In the genomic region with DNA sequence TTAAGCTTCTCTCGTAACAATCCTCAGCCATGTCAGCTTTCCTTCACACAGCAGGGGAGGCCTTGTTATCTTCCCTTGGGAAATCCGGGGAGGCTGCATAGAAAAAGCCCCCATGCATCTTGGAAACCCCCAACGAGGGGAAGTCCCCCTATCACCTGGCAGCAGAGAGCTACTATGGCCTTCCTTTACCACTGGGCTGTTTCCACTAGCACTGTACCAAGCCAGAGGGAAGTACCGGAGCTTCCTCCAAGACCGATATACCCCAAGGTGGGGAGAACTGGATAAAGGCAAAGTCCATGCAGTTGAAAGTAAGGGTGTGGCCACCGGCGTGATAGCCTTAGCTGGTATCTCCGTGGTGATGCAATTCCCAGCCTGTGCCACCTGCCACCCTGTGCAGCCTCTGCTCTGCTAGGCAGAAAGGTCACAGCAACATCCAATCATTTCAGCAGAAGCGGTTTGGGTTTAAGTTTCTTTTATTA, we compare ENCODE assay signal across 11 cellular contexts. TPM values are rescaled to one million over a fixed set of nuclear protein-coding genes. Genes with fewer than 3 reads are reported as not detected.
DNase-seq lines count a peak whose midpoint lies in the region; ATAC-seq and TF ChIP-seq lines count a peak whose summit lies in the region.
"Had no signal": no experiment of that assay in that cellular context is flagged by ENCODE, and none has a peak within 500 bp of the region (broad histone marks: within the 10 kb centered on the region; RNA-seq: fewer than 3 reads in every experiment).

No MANE protein-coding gene starts in this region.

- no peak overlapping the region for H3K4me3 ChIP-seq in psoas muscle
- H3K4me3 ChIP-seq in right cardiac atrium (ENCODE audit: low read length) = no peak overlapping the region
- H3K4me3 ChIP-seq: cardiac muscle cell had no signal

- H3K27me3 ChIP-seq in psoas muscle (ENCODE audit: insufficient read depth in 3 of 3, low read length in 2 of 3) (peaks cover 0 to 7% (median 4%) of the 10 kb centered on the region in 3 donors), right cardiac atrium (ENCODE audit: control insufficient read depth, insufficient read depth) (no peaks in the 10 kb centered on the region)

- no peak for TF ChIP-seq CTCF in psoas muscle (IDR thresholded peaks at IDR 0.05)

- H3K4me1 ChIP-seq in psoas muscle (peaks cover 9% of the 10 kb centered on the region), right cardiac atrium (ENCODE audit: control insufficient read depth, insufficient read depth, low read length) (peaks cover 10% of the 10 kb centered on the region)

- H3K9me3 ChIP-seq in psoas muscle (no peaks in the 10 kb centered on the region), right cardiac atrium (ENCODE audit: control insufficient read depth, low read length) (no peaks in the 10 kb centered on the region)

- peak; percentile 79 for DNase-seq in NCI-H748 (lab: John Stamatoyannopoulos, UW; ENCODE audit: unreplicated experiment)
- no peak for DNase-seq in NCI-H748 treated with DMSO at 0.1 percent for 48 hours (lab: John Stamatoyannopoulos, UW)
- DNase-seq in UCSD-AML1 (lab: John Stamatoyannopoulos, UW; ENCODE audit: unreplicated experiment) = peak; percentile 21
- DNase-seq in substantia nigra (lab: John Stamatoyannopoulos, UW) = no peak
- no peak for DNase-seq in NCI-H187 (lab: John Stamatoyannopoulos, UW)
- DNase-seq in psoas muscle = no peak
- no peak for DNase-seq in right cardiac atrium
- DNase-seq: activated CD4-positive, alpha-beta T cell treated with anti-CD3 and anti-CD28 coated beads, Interleukin-2, amount 10 ng/mL, durations not matched to agents 7 days and 5 days; NCI-H2029 treated with DMSO at 0.1 percent for 48 hours had no signal

- H3K36me3 ChIP-seq in psoas muscle (ENCODE audit: insufficient read depth in 1 of 2, low read depth in 1 of 2) = no peaks in the 10 kb centered on the region
- H3K36me3 ChIP-seq: cardiac muscle cell had no signal

- ATAC-seq in HG02852 (IDR thresholded peaks at IDR 0.05; ENCODE audit: unreplicated experiment) (peak; percentile 45), psoas muscle (no peak), right cardiac atrium (no peak)

- intact Hi-C loops in psoas muscle (cut with DNase I) (no loop called here), right cardiac atrium (cut with DNase I) (no loop called here)

- H3K27ac ChIP-seq in substantia nigra (ENCODE audit: low read depth, low read length, poor library complexity, severe bottlenecking) (peak overlapping the region; percentile 42), psoas muscle (no peak overlapping the region), right cardiac atrium (ENCODE audit: low read length) (no peak overlapping the region)
- H3K27ac ChIP-seq: cardiac muscle cell had no signal

- 50 to 52% (median 52%) methylated on average over 9 of the region's 9 CpGs for WGBS in psoas muscle, 3 donors
- WGBS in right cardiac atrium = 47% methylated on average over 9 of the region's 9 CpGs

RNA-seq across cellular contexts. Expression of a gene that starts 4.4 kb away (rescaled TPM):
- 1 to 10 TPM; 2.2 to 4.3 (median 3.3) TPM for total RNA-seq in psoas muscle
- 1 to 10 TPM; 1.5 to 1.8 (median 1.6) TPM for polyA plus RNA-seq in psoas muscle
- 1 to 10 TPM; 7.2 to 9.4 (median 8.9) TPM for total RNA-seq in right cardiac atrium
- 6.3 TPM for polyA plus RNA-seq in right cardiac atrium

RNA-seq across cellular contexts. Expression of a gene that starts 30.6 kb away (rescaled TPM):
- total RNA-seq in psoas muscle (10 to 100 TPM; 13.7 to 19.8 (median 18.1) TPM), right cardiac atrium (10 to 100 TPM in 1 of 4 donors, 1 to 10 TPM in 3; 8.9 to 11.5 (median 9.1) TPM)
- polyA plus RNA-seq in psoas muscle (10 to 100 TPM; 20.7 to 25.8 (median 24.1) TPM), right cardiac atrium (9.4 TPM)

Comparison
In these comparisons a context has a peak if more than half of its experiments do, and no peak if none do; other contexts are left out.
1. DNase-seq: peak in NCI-H748 (single experiment) and UCSD-AML1 (single experiment); none in NCI-H748 treated with DMSO at 0.1 percent for 48 hours (single experiment), substantia nigra (0 of 49), NCI-H187 (0 of 2), psoas muscle (0 of 2) and right cardiac atrium (0 of 3).